Comparison of ENCODE assay signal across 13 cellular contexts in the genomic region with DNA sequence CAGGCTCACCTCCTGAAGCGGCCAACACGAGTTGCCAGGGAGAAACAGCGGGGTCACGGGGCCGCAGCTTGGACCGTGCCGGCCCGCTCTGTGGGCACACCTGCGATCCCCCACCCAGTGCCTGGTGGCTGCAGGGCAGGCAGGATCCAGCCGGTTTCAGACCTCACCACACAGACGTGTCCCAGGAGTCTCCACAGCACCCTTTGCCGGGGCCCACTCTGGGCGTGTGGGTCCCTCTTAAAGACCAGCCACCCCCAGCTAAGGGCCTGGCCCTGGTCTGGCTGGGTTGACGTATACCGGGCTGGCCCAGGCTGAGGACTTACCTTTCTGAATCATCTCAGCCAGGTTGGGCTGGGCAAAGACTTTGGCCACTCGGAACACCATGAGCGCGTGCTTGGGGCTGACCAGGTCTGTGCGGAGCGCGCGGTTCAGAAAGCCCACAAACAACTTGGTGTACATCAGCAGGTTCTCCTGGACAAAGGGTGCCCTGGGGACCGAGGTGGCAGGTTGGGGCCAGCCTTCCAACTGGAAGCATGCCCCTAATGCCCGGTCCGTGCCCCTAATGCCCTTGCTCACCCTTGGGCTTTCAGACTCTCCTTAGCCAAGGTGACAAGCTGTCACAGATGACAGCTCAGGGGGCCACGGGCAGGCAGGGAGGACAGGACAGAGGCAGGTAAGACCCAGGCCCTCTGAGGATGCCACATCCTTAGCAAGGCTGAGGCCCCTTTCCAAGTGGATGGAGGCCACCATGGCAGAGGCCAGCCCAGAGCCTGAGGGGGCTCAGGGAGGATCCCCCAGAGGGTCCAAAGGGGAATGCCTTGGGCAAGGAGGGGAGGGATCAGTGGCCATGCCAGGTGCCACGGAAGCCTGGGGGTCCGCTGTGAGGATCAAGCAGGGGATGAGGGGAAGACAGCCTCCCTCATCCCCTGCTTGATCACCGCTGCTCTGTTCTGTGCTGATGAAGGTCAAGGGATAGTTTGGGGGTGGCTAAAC. TPM values are rescaled to one million over a fixed set of nuclear protein-coding genes. Genes with fewer than 3 reads are reported as not detected.
"Had no signal": no experiment of that assay in that cellular context is flagged by ENCODE, and none has a peak within 500 bp of the region (broad histone marks: within the 10 kb centered on the region; RNA-seq: fewer than 3 reads in every experiment).

No MANE protein-coding gene starts in this region.

- H3K9me3 ChIP-seq: suprapubic skin, upper lobe of left lung had no signal

- H3K4me3 Mint-ChIP-seq: activated naive CD8-positive, alpha-beta T cell; immature natural killer cell had no signal

- H3K4me1 ChIP-seq: suprapubic skin, upper lobe of left lung had no signal

- H3K27ac ChIP-seq: dorsolateral prefrontal cortex, skin epidermis, suprapubic skin, upper lobe of left lung had no signal

- H3K27me3 Mint-ChIP-seq: activated naive CD8-positive, alpha-beta T cell had no signal

- H3K4me3 ChIP-seq: dorsolateral prefrontal cortex, skin epidermis, suprapubic skin, upper lobe of left lung had no signal

- H3K9me3 Mint-ChIP-seq: immature natural killer cell had no signal

- H3K36me3 Mint-ChIP-seq: activated naive CD8-positive, alpha-beta T cell had no signal

- H3K27ac Mint-ChIP-seq: activated naive CD8-positive, alpha-beta T cell had no signal

- DNase-seq: activated effector memory CD4-positive, alpha-beta T cell treated with Interleukin-2 at 50 U/mL for 16 hours; immature natural killer cell had no signal

- H3K27me3 ChIP-seq: dorsolateral prefrontal cortex, suprapubic skin, upper lobe of left lung had no signal

RNA-seq across cellular contexts. Expression of gene POTEF, which starts 26.0 kb away (rescaled TPM):
- total RNA-seq: esophagus mucosa; mesenteric fat pad; renal cortical epithelial cell; suprapubic skin; T-helper 1 cell treated with Interleukin-12 subunit alpha and Interleukin-12 subunit beta and Interleukin-4 antibody, amounts not matched to agents 30 ng/mL and 1 ng/mL, for 36 hours; upper lobe of left lung had no signal
- polyA plus RNA-seq: immature natural killer cell had no signal

RNA-seq across cellular contexts. Expression of gene TUBA3E, which starts 43.2 kb away (rescaled TPM):
- total RNA-seq: esophagus mucosa; mesenteric fat pad; osteocyte; renal cortical epithelial cell; suprapubic skin; T-helper 1 cell treated with Interleukin-12 subunit alpha and Interleukin-12 subunit beta and Interleukin-4 antibody, amounts not matched to agents 30 ng/mL and 1 ng/mL, for 36 hours; upper lobe of left lung had no signal
- polyA plus RNA-seq: immature natural killer cell, neural cell had no signal
